8 cellular contexts compared by ENCODE assay signal in genomic region chr7:117385340-117386124, GRCh38. TPM values are rescaled to one million over a fixed set of nuclear protein-coding genes. Genes with fewer than 3 reads are reported as not detected.
A peak's percentile ranks its signal among the peaks of the same experiment; 100 is the strongest.
DNase-seq lines count a peak whose midpoint lies in the region; ATAC-seq and TF ChIP-seq lines count a peak whose summit lies in the region.

No MANE protein-coding gene starts in this region.

- no peak for TF ChIP-seq POLR2A in heart left ventricle (IDR thresholded peaks at IDR 0.05)

- H3K9me3 ChIP-seq in heart left ventricle: peaks cover 0 to 16% (median 0%) of the 10 kb centered on the region in 12 donors

- no peak overlapping the region for H3K27ac Mint-ChIP-seq in activated naive CD4-positive, alpha-beta T cell treated with anti-CD3 and anti-CD28 coated beads, Interleukin-2, amount 50 U/mL, for 72 hours

- peaks cover 0 to 5% of the 10 kb centered on the region in 2 donors for H3K36me3 Mint-ChIP-seq in activated naive CD4-positive, alpha-beta T cell treated with anti-CD3 and anti-CD28 coated beads, Interleukin-2, amount 50 U/mL, for 72 hours

- no peak for ATAC-seq in heart left ventricle
- ATAC-seq in Right ventricle myocardium inferior: no peak
- peak; percentile 70 for ATAC-seq in HG03342 (IDR thresholded peaks at IDR 0.05; ENCODE audit: unreplicated experiment)
- ATAC-seq in activated naive CD4-positive, alpha-beta T cell treated with anti-CD3 and anti-CD28 coated beads, Interleukin-2, amount 50 U/mL, for 72 hours: no peak

- H3K4me1 ChIP-seq in heart left ventricle: no peaks in the 10 kb centered on the region

- H3K27ac ChIP-seq in heart left ventricle: no peak overlapping the region

- WGBS in heart left ventricle, 4 donors: 53 to 61% (median 57%) methylated on average over 7 of the region's 7 CpGs

- no peaks in the 10 kb centered on the region for H3K27me3 ChIP-seq in heart left ventricle

- intact Hi-C loops in heart left ventricle (cut with DNase I): loop anchor here in 9 of 10 donors (5.0 to 10.0 kb wide), 4 partner anchors 161 to 461 kb away; no protein-coding TSS in a partner anchor
- intact Hi-C loops in Right ventricle myocardium inferior (cut with DNase I): loop anchor here (5.0 kb wide), 1 partner anchor 173 kb away; no protein-coding TSS in a partner anchor

- peaks cover 7 to 10% of the 10 kb centered on the region in 2 donors for H3K9me3 Mint-ChIP-seq in activated naive CD4-positive, alpha-beta T cell treated with anti-CD3 and anti-CD28 coated beads, Interleukin-2, amount 50 U/mL, for 72 hours

- H3K4me3 ChIP-seq in heart left ventricle: no peak overlapping the region

- peak in 10 of 12 donors; percentile 14 to 53 (median 38) for TF ChIP-seq CTCF in heart left ventricle (IDR thresholded peaks at IDR 0.05)

- H3K36me3 ChIP-seq in heart left ventricle: no peaks in the 10 kb centered on the region

- DNase-seq in heart left ventricle (no peak), Right ventricle myocardium inferior (ENCODE audit: missing footprints) (no peak), SK-N-DZ (ENCODE audit: low spot score) (peak; percentile 8), kidney glomerular epithelial cell (lab: John Stamatoyannopoulos, UW) (peak; percentile 42), NCI-H524 treated with DMSO at 0.1 percent for 48 hours (lab: John Stamatoyannopoulos, UW) (no peak), NK-92 (lab: John Stamatoyannopoulos, UW; ENCODE audit: unreplicated experiment) (no peak)
- no peak for DNase-seq in activated naive CD4-positive, alpha-beta T cell treated with anti-CD3 and anti-CD28 coated beads, Interleukin-2, amount 50 U/mL, for 72 hours (ENCODE audit: low spot score in 2 of 2)

RNA-seq across cellular contexts. Expression of gene ASZ1, which starts 41.8 kb away (rescaled TPM):
- total RNA-seq in heart left ventricle (not detected), Right ventricle myocardium inferior (not detected)
- not detected for polyA plus RNA-seq in heart left ventricle
- not detected in 2 replicates for polyA plus RNA-seq in SK-N-DZ (2014; cell fraction: cytosol; rRNA removed)
- polyA plus RNA-seq in SK-N-DZ (2014; cell fraction: nucleus; rRNA removed): not detected in 2 replicates
- total RNA-seq in activated naive CD4-positive, alpha-beta T cell treated with anti-CD3 and anti-CD28 coated beads, Interleukin-2, amount 50 U/mL, for 72 hours: not detected

Comparison
In these comparisons a context has a peak if more than half of its experiments do, and no peak if none do; other contexts are left out.
1. DNase-seq: peak in SK-N-DZ (single experiment) and kidney glomerular epithelial cell (single experiment); none in heart left ventricle (0 of 5), Right ventricle myocardium inferior (single experiment), activated naive CD4-positive, alpha-beta T cell treated with anti-CD3 and anti-CD28 coated beads, Interleukin-2, amount 50 U/mL, for 72 hours (0 of 2), NCI-H524 treated with DMSO at 0.1 percent for 48 hours (single experiment) and NK-92 (single experiment).